In the genomic region with DNA sequence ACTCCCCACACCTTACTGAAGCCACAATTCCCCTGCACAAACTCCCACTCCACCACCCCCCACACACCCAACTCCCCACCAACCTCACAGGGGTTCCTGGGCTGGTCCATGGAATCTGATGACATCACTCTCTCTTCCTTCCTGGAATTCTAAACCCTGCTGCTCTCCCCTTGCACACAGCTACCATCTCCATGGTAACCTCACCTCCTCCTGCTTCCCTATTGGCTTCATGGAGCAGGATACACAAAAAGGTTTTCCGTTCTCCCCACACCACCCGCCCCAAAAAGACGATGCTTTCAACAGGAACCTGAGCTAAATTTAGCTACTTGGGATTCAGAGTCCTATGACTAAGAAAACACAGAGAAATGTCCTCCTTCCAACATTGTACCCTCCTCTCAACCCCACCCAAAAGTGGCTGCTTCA, we compare ENCODE assay signal across 1 cellular context.
TF ChIP-seq lines count a peak whose summit lies in the region.

No MANE protein-coding gene starts in this region.

TF ChIP-seq in IMR-90, 13 proteins besides CTCF, POLR2A, EP300 and RAD21 (continued from another document):
- TF ChIP-seq MAFK (IDR thresholded peaks at IDR 0.05; ENCODE audit: low read depth, low read length) (no peak), RFX5 (IDR thresholded peaks at IDR 0.05; ENCODE audit: low read depth, low read length) (no peak)
